In genomic region chr17:71494045-71494444, GRCh38 we compare ENCODE assay signal across 2 cellular contexts.
TF ChIP-seq lines count a peak whose summit lies in the region.

No MANE protein-coding gene starts in this region.

TF ChIP-seq in A549, 52 proteins besides CTCF, POLR2A, EP300 and RAD21 (continued from another document):
- TF ChIP-seq E2F6 (IDR thresholded peaks at IDR 0.05; ENCODE audit: borderline replicate concordance, low read depth) (no peak), CBX2 (IDR thresholded peaks at IDR 0.05; ENCODE audit: borderline replicate concordance, low read depth) (no peak), POLR2AphosphoS2 (conservative IDR thresholded peaks at IDR 0.05; ENCODE audit: low read length) (no peak), JUN (IDR thresholded peaks at IDR 0.05) (no peak), CBX8 (IDR thresholded peaks at IDR 0.05) (no peak), MYC (IDR thresholded peaks at IDR 0.05; ENCODE audit: borderline replicate concordance, low read length) (no peak), TFCP2L1 (CRISPR knock-in tag; IDR thresholded peaks at IDR 0.05) (no peak), ZSCAN20 (CRISPR knock-in tag; IDR thresholded peaks at IDR 0.05) (no peak), RARB (CRISPR knock-in tag; IDR thresholded peaks at IDR 0.05) (no peak), RCOR1 (IDR thresholded peaks at IDR 0.05; ENCODE audit: low read depth, low read length) (no peak), BHLHE40 (IDR thresholded peaks at IDR 0.05; ENCODE audit: low read depth, low read length) (no peak)
- TF ChIP-seq, protein P1, sequence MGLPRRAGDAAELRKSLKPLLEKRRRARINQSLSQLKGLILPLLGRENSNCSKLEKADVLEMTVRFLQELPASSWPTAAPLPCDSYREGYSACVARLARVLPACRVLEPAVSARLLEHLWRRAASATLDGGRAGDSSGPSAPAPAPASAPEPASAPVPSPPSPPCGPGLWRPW (IDR thresholded peaks at IDR 0.05) = no peak
- TF ChIP-seq, protein P2, sequence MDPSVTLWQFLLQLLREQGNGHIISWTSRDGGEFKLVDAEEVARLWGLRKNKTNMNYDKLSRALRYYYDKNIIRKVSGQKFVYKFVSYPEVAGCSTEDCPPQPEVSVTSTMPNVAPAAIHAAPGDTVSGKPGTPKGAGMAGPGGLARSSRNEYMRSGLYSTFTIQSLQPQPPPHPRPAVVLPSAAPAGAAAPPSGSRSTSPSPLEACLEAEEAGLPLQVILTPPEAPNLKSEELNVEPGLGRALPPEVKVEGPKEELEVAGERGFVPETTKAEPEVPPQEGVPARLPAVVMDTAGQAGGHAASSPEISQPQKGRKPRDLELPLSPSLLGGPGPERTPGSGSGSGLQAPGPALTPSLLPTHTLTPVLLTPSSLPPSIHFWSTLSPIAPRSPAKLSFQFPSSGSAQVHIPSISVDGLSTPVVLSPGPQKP (IDR thresholded peaks at IDR 0.05; ENCODE audit: low read depth, low read length) = no peak

TF ChIP-seq in GM23338, 12 proteins besides CTCF, POLR2A, EP300 and RAD21 (continued from another document):
- TF ChIP-seq, protein P3, sequence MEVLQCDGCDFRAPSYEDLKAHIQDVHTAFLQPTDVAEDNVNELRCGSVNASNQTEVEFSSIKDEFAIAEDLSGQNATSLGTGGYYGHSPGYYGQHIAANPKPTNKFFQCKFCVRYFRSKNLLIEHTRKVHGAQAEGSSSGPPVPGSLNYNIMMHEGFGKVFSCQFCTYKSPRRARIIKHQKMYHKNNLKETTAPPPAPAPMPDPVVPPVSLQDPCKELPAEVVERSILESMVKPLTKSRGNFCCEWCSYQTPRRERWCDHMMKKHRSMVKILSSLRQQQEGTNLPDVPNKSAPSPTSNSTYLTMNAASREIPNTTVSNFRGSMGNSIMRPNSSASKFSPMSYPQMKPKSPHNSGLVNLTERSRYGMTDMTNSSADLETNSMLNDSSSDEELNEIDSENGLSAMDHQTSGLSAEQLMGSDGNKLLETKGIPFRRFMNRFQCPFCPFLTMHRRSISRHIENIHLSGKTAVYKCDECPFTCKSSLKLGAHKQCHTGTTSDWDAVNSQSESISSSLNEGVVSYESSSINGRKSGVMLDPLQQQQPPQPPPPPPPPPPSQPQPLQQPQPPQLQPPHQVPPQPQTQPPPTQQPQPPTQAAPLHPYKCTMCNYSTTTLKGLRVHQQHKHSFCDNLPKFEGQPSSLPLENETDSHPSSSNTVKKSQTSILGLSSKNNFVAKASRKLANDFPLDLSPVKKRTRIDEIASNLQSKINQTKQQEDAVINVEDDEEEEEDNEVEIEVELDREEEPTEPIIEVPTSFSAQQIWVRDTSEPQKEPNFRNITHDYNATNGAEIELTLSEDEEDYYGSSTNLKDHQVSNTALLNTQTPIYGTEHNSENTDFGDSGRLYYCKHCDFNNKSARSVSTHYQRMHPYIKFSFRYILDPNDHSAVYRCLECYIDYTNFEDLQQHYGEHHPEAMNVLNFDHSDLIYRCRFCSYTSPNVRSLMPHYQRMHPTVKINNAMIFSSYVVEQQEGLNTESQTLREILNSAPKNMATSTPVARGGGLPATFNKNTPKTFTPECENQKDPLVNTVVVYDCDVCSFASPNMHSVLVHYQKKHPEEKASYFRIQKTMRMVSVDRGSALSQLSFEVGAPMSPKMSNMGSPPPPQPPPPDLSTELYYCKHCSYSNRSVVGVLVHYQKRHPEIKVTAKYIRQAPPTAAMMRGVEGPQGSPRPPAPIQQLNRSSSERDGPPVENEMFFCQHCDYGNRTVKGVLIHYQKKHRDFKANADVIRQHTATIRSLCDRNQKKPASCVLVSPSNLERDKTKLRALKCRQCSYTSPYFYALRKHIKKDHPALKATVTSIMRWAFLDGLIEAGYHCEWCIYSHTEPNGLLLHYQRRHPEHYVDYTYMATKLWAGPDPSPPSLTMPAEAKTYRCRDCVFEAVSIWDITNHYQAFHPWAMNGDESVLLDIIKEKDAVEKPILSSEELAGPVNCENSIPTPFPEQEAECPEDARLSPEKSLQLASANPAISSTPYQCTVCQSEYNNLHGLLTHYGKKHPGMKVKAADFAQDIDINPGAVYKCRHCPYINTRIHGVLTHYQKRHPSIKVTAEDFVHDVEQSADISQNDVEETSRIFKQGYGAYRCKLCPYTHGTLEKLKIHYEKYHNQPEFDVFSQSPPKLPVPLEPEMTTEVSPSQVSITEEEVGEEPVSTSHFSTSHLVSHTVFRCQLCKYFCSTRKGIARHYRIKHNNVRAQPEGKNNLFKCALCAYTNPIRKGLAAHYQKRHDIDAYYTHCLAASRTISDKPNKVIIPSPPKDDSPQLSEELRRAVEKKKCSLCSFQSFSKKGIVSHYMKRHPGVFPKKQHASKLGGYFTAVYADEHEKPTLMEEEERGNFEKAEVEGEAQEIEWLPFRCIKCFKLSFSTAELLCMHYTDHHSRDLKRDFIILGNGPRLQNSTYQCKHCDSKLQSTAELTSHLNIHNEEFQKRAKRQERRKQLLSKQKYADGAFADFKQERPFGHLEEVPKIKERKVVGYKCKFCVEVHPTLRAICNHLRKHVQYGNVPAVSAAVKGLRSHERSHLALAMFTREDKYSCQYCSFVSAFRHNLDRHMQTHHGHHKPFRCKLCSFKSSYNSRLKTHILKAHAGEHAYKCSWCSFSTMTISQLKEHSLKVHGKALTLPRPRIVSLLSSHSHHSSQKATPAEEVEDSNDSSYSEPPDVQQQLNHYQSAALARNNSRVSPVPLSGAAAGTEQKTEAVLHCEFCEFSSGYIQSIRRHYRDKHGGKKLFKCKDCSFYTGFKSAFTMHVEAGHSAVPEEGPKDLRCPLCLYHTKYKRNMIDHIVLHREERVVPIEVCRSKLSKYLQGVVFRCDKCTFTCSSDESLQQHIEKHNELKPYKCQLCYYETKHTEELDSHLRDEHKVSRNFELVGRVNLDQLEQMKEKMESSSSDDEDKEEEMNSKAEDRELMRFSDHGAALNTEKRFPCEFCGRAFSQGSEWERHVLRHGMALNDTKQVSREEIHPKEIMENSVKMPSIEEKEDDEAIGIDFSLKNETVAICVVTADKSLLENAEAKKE (CRISPR knock-in tag; IDR thresholded peaks at IDR 0.05) = no peak
- no peak for TF ChIP-seq ZNF114 (CRISPR knock-in tag; IDR thresholded peaks at IDR 0.05)
- no peak for TF ChIP-seq EZH2 (IDR thresholded peaks at IDR 0.05; ENCODE audit: low read depth, unreplicated experiment)
- no peak for TF ChIP-seq CREB1 (CRISPR knock-in tag; IDR thresholded peaks at IDR 0.05; ENCODE audit: low read depth)
- TF ChIP-seq REST (IDR thresholded peaks at IDR 0.05; ENCODE audit: unreplicated experiment) = no peak
- no peak for TF ChIP-seq EZH2phosphoT487 (IDR thresholded peaks at IDR 0.05; ENCODE audit: unreplicated experiment)
- no peak for TF ChIP-seq ZNF331 (CRISPR knock-in tag; IDR thresholded peaks at IDR 0.05; ENCODE audit: low read depth)
- no peak for TF ChIP-seq ETS1 (IDR thresholded peaks at IDR 0.05)
